ENCODE assay signal across 13 cellular contexts in genomic region chr1:219518168-219518905, GRCh38.
A peak's percentile ranks its signal among the peaks of the same experiment; 100 is the strongest.
DNase-seq lines count a peak whose midpoint lies in the region; ATAC-seq and TF ChIP-seq lines count a peak whose summit lies in the region.
"Had no signal": no experiment of that assay in that cellular context is flagged by ENCODE, and none has a peak within 500 bp of the region (broad histone marks: within the 10 kb centered on the region; RNA-seq: fewer than 3 reads in every experiment).

No MANE protein-coding gene starts in this region.

- no peaks in the 10 kb centered on the region for H3K27me3 Mint-ChIP-seq in osteocyte (ENCODE audit: unreplicated experiment)

- no peaks in the 10 kb centered on the region for H3K4me1 Mint-ChIP-seq in osteocyte (ENCODE audit: unreplicated experiment)

- no TSS peak for BruUV-seq in HCT116 (replicated peaks; lab: Mats Ljungman, UMichigan)

- no peaks in the 10 kb centered on the region; a peak in 1 of 4 replicates for H3K4me1 ChIP-seq in HCT116 (ENCODE audit: control insufficient read depth in 1 of 2, insufficient read depth in 2 of 2, low read length in 2 of 2)
- peaks cover 4% of the 10 kb centered on the region for H3K4me1 ChIP-seq in hepatocyte (ENCODE audit: insufficient read depth)
- H3K4me1 ChIP-seq: left ventricle myocardium inferior had no signal

- TF ChIP-seq CTCF in AG04449 (IDR thresholded peaks at IDR 0.05; ENCODE audit: insufficient read depth, low read length, missing control alignments), result no peak
- TF ChIP-seq CTCF in HCT116 (IDR thresholded peaks at IDR 0.05 in 2 of 3, conservative IDR thresholded peaks at IDR 0.05 in 1 of 3; ENCODE audit: borderline replicate concordance in 1 of 3, insufficient read depth in 1 of 3, low read depth in 2 of 3, low read length in 2 of 3), result no peak
- TF ChIP-seq CTCF in hepatocyte (IDR thresholded peaks at IDR 0.05; ENCODE audit: poor library complexity), result no peak
- no peak for TF ChIP-seq CTCF in osteocyte (IDR thresholded peaks at IDR 0.05)

- no peak overlapping the region for H3K4me3 Mint-ChIP-seq in osteocyte (ENCODE audit: unreplicated experiment)
- H3K4me3 Mint-ChIP-seq: neural progenitor cell had no signal

- H3K4me3 ChIP-seq in AG04449 (ENCODE audit: low read depth, low read length) (no peak overlapping the region), HCT116 (replicated peaks in 1 of 2; ENCODE audit: low read depth in 1 of 2, low read length in 2 of 2) (no peak overlapping the region), hepatocyte (no peak overlapping the region)
- H3K4me3 ChIP-seq: left ventricle myocardium inferior, neural progenitor cell had no signal

- peaks cover 4% of the 10 kb centered on the region for H3K9me3 Mint-ChIP-seq in osteocyte (ENCODE audit: unreplicated experiment)
- H3K9me3 Mint-ChIP-seq: neural progenitor cell had no signal

- CTCF ChIA-PET in AG04449 (lab: Yijun Ruan, JAX) (no interaction called here), HCT116 (lab: Charles Lee) (no interaction called here)

- H3K36me3 Mint-ChIP-seq in osteocyte (ENCODE audit: unreplicated experiment), result no peaks in the 10 kb centered on the region
- H3K36me3 Mint-ChIP-seq: neural progenitor cell had no signal

- no peaks in the 10 kb centered on the region for H3K79me2 ChIP-seq in HCT116 (ENCODE audit: insufficient read depth, low read length)
- H3K79me2 ChIP-seq in hepatocyte, result no peaks in the 10 kb centered on the region

- H3K36me3 ChIP-seq in HCT116 (ENCODE audit: control insufficient read depth in 1 of 2, insufficient read depth in 2 of 2, low read length in 2 of 2), result no peaks in the 10 kb centered on the region
- H3K36me3 ChIP-seq in hepatocyte (replicated peaks; ENCODE audit: insufficient read depth, low read depth), result no peaks in the 10 kb centered on the region
- H3K36me3 ChIP-seq: left ventricle myocardium inferior, neural progenitor cell had no signal

- TF ChIP-seq POLR2A in HCT116 (IDR thresholded peaks at IDR 0.05; ENCODE audit: borderline replicate concordance, extremely low read depth, insufficient read depth, insufficient read length), result no peak

- peak; percentile 9 for DNase-seq in AG04449 (ENCODE audit: low read depth, low spot score)
- DNase-seq in HCT116 (ENCODE audit: low read depth, low spot score), result no peak
- peak; percentile 67 for DNase-seq in T1000 (lab: John Stamatoyannopoulos, UW)
- peak; percentile 26 for DNase-seq in hepatocyte (ENCODE audit: low spot score)
- DNase-seq in osteocyte (ENCODE audit: extremely low spot score, unreplicated experiment), result no peak
- no peak for DNase-seq in putamen (ENCODE audit: low spot score)
- no peak for DNase-seq in activated CD8-positive, alpha-beta memory T cell treated with anti-CD3 and anti-CD28 coated beads for 24 hours
- DNase-seq: activated CD4-positive, alpha-beta T cell treated with anti-CD3 and anti-CD28 coated beads, Interleukin-2, amount 50 U/mL, for 48 hours; AML-193; cortex of kidney; left ventricle myocardium inferior had no signal

- ATAC-seq in HCT116 (peak; percentile 30; the same call in 1 of the 2 replicates), HG03135 (IDR thresholded peaks at IDR 0.05; ENCODE audit: unreplicated experiment) (no peak)

- POLR2A ChIA-PET in AG04449 (lab: Yijun Ruan, JAX), result no interaction called here
- POLR2A ChIA-PET in HCT116 (lab: Charles Lee), result no interaction called here

- H3K4me2 ChIP-seq in HCT116 (ENCODE audit: low read length) (no peak overlapping the region), hepatocyte (no peak overlapping the region)
- H3K4me2 ChIP-seq: neural progenitor cell had no signal

- intact Hi-C loops in HCT116 (cut with micrococcal nuclease), result no loop called here

- H3K9me2 ChIP-seq in HCT116 (ENCODE audit: insufficient read depth), result no peaks in the 10 kb centered on the region
- H3K9me2 ChIP-seq in hepatocyte (replicated peaks; ENCODE audit: insufficient read depth), result no peaks in the 10 kb centered on the region

- no peaks in the 10 kb centered on the region for H3K9me3 ChIP-seq in HCT116 (ENCODE audit: control insufficient read depth in 1 of 2, insufficient read depth in 1 of 2, low read depth in 1 of 2, low read length in 2 of 2)
- no peaks in the 10 kb centered on the region for H3K9me3 ChIP-seq in hepatocyte (ENCODE audit: low read depth)

- H2AFZ ChIP-seq in HCT116 (ENCODE audit: low read depth, low read length, poor library complexity, severe bottlenecking), result no peak overlapping the region
- H2AFZ ChIP-seq in hepatocyte, result no peak overlapping the region
- H2AFZ ChIP-seq: neural progenitor cell had no signal

- H3K27ac ChIP-seq in HCT116 (ENCODE audit: low read depth, low read length) (no peak overlapping the region; the same call in 1 of the 2 replicates), hepatocyte (no peak overlapping the region)
- H3K27ac ChIP-seq: left ventricle myocardium inferior, neural progenitor cell had no signal

- 25% methylated on average over 3 of the region's 3 CpGs for WGBS in hepatocyte (ENCODE audit: low lambda C conversion rate, missing lambda C conversion rate)

- H3K9ac ChIP-seq in HCT116 (ENCODE audit: low read length), result no peak overlapping the region
- H3K9ac ChIP-seq: neural progenitor cell had no signal

- H3K27me3 ChIP-seq in HCT116 (ENCODE audit: insufficient read depth, low read length) (no peaks in the 10 kb centered on the region), hepatocyte (no peaks in the 10 kb centered on the region)
- H3K27me3 ChIP-seq: neural progenitor cell had no signal

- RAD21 ChIA-PET in HCT116 (lab: Charles Lee; ENCODE audit: low non-redundant PET in 1 of 2, low total read pairs in 2 of 2, uncharacterized antibody in 2 of 2, unreplicated experiment in 2 of 2), result no interaction called here

- H4K20me1 ChIP-seq in HCT116 (ENCODE audit: insufficient read depth) (no peaks in the 10 kb centered on the region), hepatocyte (ENCODE audit: insufficient read depth, poor library complexity, severe bottlenecking) (no peaks in the 10 kb centered on the region)

- H3K27ac Mint-ChIP-seq in osteocyte (ENCODE audit: unreplicated experiment), result no peak overlapping the region
- H3K27ac Mint-ChIP-seq: neural progenitor cell had no signal

- no peak for TF ChIP-seq RAD21 in HCT116 (IDR thresholded peaks at IDR 0.05; ENCODE audit: low read depth)

TF ChIP-seq in HCT116, 20 proteins besides CTCF, POLR2A, EP300 and RAD21:
- TF ChIP-seq SP1 (IDR thresholded peaks at IDR 0.05; ENCODE audit: low read depth) (no peak), ATF3 (IDR thresholded peaks at IDR 0.05) (no peak), YY1 (IDR thresholded peaks at IDR 0.05; ENCODE audit: extremely low read depth, insufficient replicate concordance, low read depth, low read length) (no peak), JUND (IDR thresholded peaks at IDR 0.05) (no peak), SRF (IDR thresholded peaks at IDR 0.05; ENCODE audit: low read depth) (no peak), CEBPB (IDR thresholded peaks at IDR 0.05; ENCODE audit: low read depth) (no peak), EGR1 (IDR thresholded peaks at IDR 0.05; ENCODE audit: low read depth) (no peak), ZBTB33 (IDR thresholded peaks at IDR 0.05; ENCODE audit: extremely low read depth, insufficient replicate concordance, low read length) (no peak), TCF7L2 (IDR thresholded peaks at IDR 0.05; ENCODE audit: borderline replicate concordance, extremely low read depth, insufficient read depth, insufficient read length) (no peak)

Comparison
In these comparisons a context has a peak if more than half of its experiments do, and no peak if none do; other contexts are left out.
1. DNase-seq: peak in AG04449 (single experiment), T1000 (single experiment) and hepatocyte (single experiment); none in HCT116 (single experiment), osteocyte (single experiment), putamen (single experiment) and activated CD8-positive, alpha-beta memory T cell treated with anti-CD3 and anti-CD28 coated beads for 24 hours (single experiment).